27 cellular contexts compared by ENCODE assay signal in genomic region chr5:44441460-44441859, GRCh38. TPM values are rescaled to one million over a fixed set of nuclear protein-coding genes. Genes with fewer than 3 reads are reported as not detected.
A peak's percentile ranks its signal among the peaks of the same experiment; 100 is the strongest.
DNase-seq lines count a peak whose midpoint lies in the region; FAIRE-seq and TF ChIP-seq lines count a peak whose summit lies in the region.
"Had no signal": no experiment of that assay in that cellular context is flagged by ENCODE, and none has a peak within 500 bp of the region (broad histone marks: within the 10 kb centered on the region; RNA-seq: fewer than 3 reads in every experiment).

No MANE protein-coding gene starts in this region.

- H3F3A ChIP-seq in neural progenitor cell (ENCODE audit: low read depth): no peaks in the 10 kb centered on the region

- H3K4me3 Mint-ChIP-seq in endodermal cell: no peak overlapping the region
- H3K4me3 Mint-ChIP-seq in neural progenitor cell: no peak overlapping the region
- no peak overlapping the region for H3K4me3 Mint-ChIP-seq in CD4-positive, alpha-beta memory T cell
- no peak overlapping the region for H3K4me3 Mint-ChIP-seq in activated CD4-positive, alpha-beta memory T cell treated with anti-CD3 and anti-CD28 coated beads, Interleukin-2, amount 10 ng/mL, durations not matched to agents 7 days and 5 days
- H3K4me3 Mint-ChIP-seq: CD14-positive monocyte; CD4-positive, alpha-beta T cell; HFFc6 had no signal

- H3K79me2 ChIP-seq in neural progenitor cell (ENCODE audit: low read depth): no peaks in the 10 kb centered on the region

- intact Hi-C loops in CD4-positive, alpha-beta memory T cell (cut with micrococcal nuclease): no loop called here

- FAIRE-seq in H54 (lab: Jason Lieb, UNC): peak; percentile 55
- FAIRE-seq: A549, GM12891, GM18507 had no signal

- peaks cover 8% of the 10 kb centered on the region for H3K4me1 ChIP-seq in endodermal cell (ENCODE audit: control insufficient read depth, insufficient read depth, low read length)
- H3K4me1 ChIP-seq in neural progenitor cell: peaks cover 16% of the 10 kb centered on the region
- H3K4me1 ChIP-seq in CD4-positive, alpha-beta memory T cell (ENCODE audit: insufficient read depth, low read length): no peaks in the 10 kb centered on the region
- H3K4me1 ChIP-seq: A549; BE2C; BLaER1 treated with 17β-estradiol and CSF1 and Interleukin-3, amounts not matched to agents 10 nM and 100 nM; HAP-1 had no signal

- no peak overlapping the region for H2AFZ ChIP-seq in neural progenitor cell (replicated peaks)
- H2AFZ ChIP-seq: GM23248 had no signal

- H3K27me3 ChIP-seq in endodermal cell (ENCODE audit: control insufficient read depth, insufficient read depth, low read length, poor library complexity, severe bottlenecking) (no peaks in the 10 kb centered on the region), neural progenitor cell (no peaks in the 10 kb centered on the region)
- no peaks in the 10 kb centered on the region for H3K27me3 ChIP-seq in CD4-positive, alpha-beta memory T cell (ENCODE audit: insufficient read depth, low read length)
- H3K27me3 ChIP-seq: BE2C; BLaER1 treated with 17β-estradiol and CSF1 and Interleukin-3, amounts not matched to agents 10 nM and 100 nM had no signal

- no peaks in the 10 kb centered on the region for H3K27me3 Mint-ChIP-seq in endodermal cell (ENCODE audit: insufficient read depth)
- H3K27me3 Mint-ChIP-seq in neural progenitor cell (ENCODE audit: insufficient read depth, low read depth): no peaks in the 10 kb centered on the region
- H3K27me3 Mint-ChIP-seq in CD4-positive, alpha-beta memory T cell: no peaks in the 10 kb centered on the region
- no peaks in the 10 kb centered on the region for H3K27me3 Mint-ChIP-seq in activated CD4-positive, alpha-beta memory T cell treated with anti-CD3 and anti-CD28 coated beads, Interleukin-2, amount 10 ng/mL, durations not matched to agents 7 days and 5 days
- H3K27me3 Mint-ChIP-seq: CD4-positive, alpha-beta T cell had no signal

- H3K27ac ChIP-seq in endodermal cell (ENCODE audit: low read depth, low read length): no peak overlapping the region
- H3K27ac ChIP-seq in neural progenitor cell: no peak overlapping the region
- no peak overlapping the region for H3K27ac ChIP-seq in CD4-positive, alpha-beta memory T cell (ENCODE audit: low read depth, low read length)
- H3K27ac ChIP-seq: A549; BLaER1 treated with 17β-estradiol and CSF1 and Interleukin-3, amounts not matched to agents 10 nM and 100 nM; GM23248 had no signal

- POLR2A ChIA-PET in CD4-positive, alpha-beta memory T cell (lab: Charles Lee; ENCODE audit: partially characterized antibody): no interaction called here
- POLR2A ChIA-PET in activated CD4-positive, alpha-beta memory T cell treated with anti-CD3 and anti-CD28 coated beads, Interleukin-2, amount 10 ng/mL, durations not matched to agents 7 days and 5 days (lab: Charles Lee): no interaction called here

- peak overlapping the region; percentile 55 for H3K4me2 ChIP-seq in neural progenitor cell
- H3K4me2 ChIP-seq: A549; BLaER1 treated with 17β-estradiol and CSF1 and Interleukin-3, amounts not matched to agents 10 nM and 100 nM had no signal

- H3K36me3 Mint-ChIP-seq in endodermal cell (ENCODE audit: low read depth) (no peaks in the 10 kb centered on the region), neural progenitor cell (no peaks in the 10 kb centered on the region)
- no peaks in the 10 kb centered on the region for H3K36me3 Mint-ChIP-seq in CD4-positive, alpha-beta memory T cell
- H3K36me3 Mint-ChIP-seq in activated CD4-positive, alpha-beta memory T cell treated with anti-CD3 and anti-CD28 coated beads, Interleukin-2, amount 10 ng/mL, durations not matched to agents 7 days and 5 days (ENCODE audit: low read depth): no peaks in the 10 kb centered on the region
- H3K36me3 Mint-ChIP-seq: CD14-positive monocyte had no signal

- TF ChIP-seq POLR2A in H54 (IDR thresholded peaks at IDR 0.05; ENCODE audit: low read depth, low read length): no peak

- H3K9ac ChIP-seq in endodermal cell (ENCODE audit: extremely low read depth, low read length, poor library complexity, severe bottlenecking): peak overlapping the region; percentile 11
- no peak overlapping the region for H3K9ac ChIP-seq in neural progenitor cell
- H3K9ac ChIP-seq: BLaER1 treated with 17β-estradiol and CSF1 and Interleukin-3, amounts not matched to agents 10 nM and 100 nM; GM23248 had no signal

- CTCF ChIA-PET in CD4-positive, alpha-beta memory T cell (lab: Charles Lee; ENCODE audit: partially characterized antibody): no interaction called here
- CTCF ChIA-PET in activated CD4-positive, alpha-beta memory T cell treated with anti-CD3 and anti-CD28 coated beads, Interleukin-2, amount 10 ng/mL, durations not matched to agents 7 days and 5 days (lab: Charles Lee): no interaction called here

- H3K36me3 ChIP-seq in endodermal cell (ENCODE audit: control insufficient read depth, insufficient read depth, low read length): no peaks in the 10 kb centered on the region
- H3K36me3 ChIP-seq in neural progenitor cell: no peaks in the 10 kb centered on the region
- no peaks in the 10 kb centered on the region for H3K36me3 ChIP-seq in CD4-positive, alpha-beta memory T cell (ENCODE audit: insufficient read depth, low read length)
- H3K36me3 ChIP-seq: BE2C; BLaER1 treated with 17β-estradiol and CSF1 and Interleukin-3, amounts not matched to agents 10 nM and 100 nM; HAP-1 had no signal

- DNase-seq in H54 (ENCODE audit: insufficient read length, low spot score) (no peak), endodermal cell (no peak), neural progenitor cell (ENCODE audit: low spot score) (peak; percentile 56)
- DNase-seq in activated CD8-positive, alpha-beta memory T cell treated with anti-CD3 and anti-CD28 coated beads, Interleukin-2, amount 50 U/mL, for 48 hours: no peak
- no peak for DNase-seq in CD4-positive, alpha-beta memory T cell
- no peak for DNase-seq in activated CD4-positive, alpha-beta memory T cell treated with anti-CD3 and anti-CD28 coated beads, Interleukin-2, amount 10 ng/mL, durations not matched to agents 7 days and 5 days
- DNase-seq: 8988T; ACHN; AML-193; BE2C; Calu3; CD4-positive, alpha-beta T cell; COR-L47; DMS53; DMS79 treated with DMSO at 0.1 percent for 48 hours; GF-D8; GM23248; HFFc6 had no signal

- H4K20me1 ChIP-seq in neural progenitor cell (ENCODE audit: low read depth): no peaks in the 10 kb centered on the region
- H4K20me1 ChIP-seq: BLaER1 treated with 17β-estradiol and CSF1 and Interleukin-3, amounts not matched to agents 10 nM and 100 nM had no signal

- H3K9me3 Mint-ChIP-seq in endodermal cell (no peaks in the 10 kb centered on the region), neural progenitor cell (no peaks in the 10 kb centered on the region)
- peaks cover 0 to 8% (median 5%) of the 10 kb centered on the region in 8 donors for H3K9me3 Mint-ChIP-seq in CD4-positive, alpha-beta memory T cell
- H3K9me3 Mint-ChIP-seq in activated CD4-positive, alpha-beta memory T cell treated with anti-CD3 and anti-CD28 coated beads, Interleukin-2, amount 10 ng/mL, durations not matched to agents 7 days and 5 days: no peaks in the 10 kb centered on the region

- peaks cover 25% of the 10 kb centered on the region for H3K4me1 Mint-ChIP-seq in endodermal cell
- peaks cover 18% of the 10 kb centered on the region for H3K4me1 Mint-ChIP-seq in neural progenitor cell
- H3K4me1 Mint-ChIP-seq in CD4-positive, alpha-beta memory T cell: no peaks in the 10 kb centered on the region
- H3K4me1 Mint-ChIP-seq in activated CD4-positive, alpha-beta memory T cell treated with anti-CD3 and anti-CD28 coated beads, Interleukin-2, amount 10 ng/mL, durations not matched to agents 7 days and 5 days: no peaks in the 10 kb centered on the region
- H3K4me1 Mint-ChIP-seq: CD14-positive monocyte had no signal

- H3K9me3 ChIP-seq in endodermal cell (ENCODE audit: control insufficient read depth, low read length) (no peaks in the 10 kb centered on the region), neural progenitor cell (ENCODE audit: low read depth) (no peaks in the 10 kb centered on the region)
- no peaks in the 10 kb centered on the region for H3K9me3 ChIP-seq in CD4-positive, alpha-beta memory T cell (ENCODE audit: control insufficient read depth in 1 of 2, low read length in 2 of 2)
- H3K9me3 ChIP-seq: A549; BE2C; BLaER1 treated with 17β-estradiol and CSF1 and Interleukin-3, amounts not matched to agents 10 nM and 100 nM; HAP-1 had no signal

- TF ChIP-seq CTCF in endodermal cell (conservative IDR thresholded peaks at IDR 0.05) (no peak), neural progenitor cell (IDR thresholded peaks at IDR 0.05) (no peak)

- H3K4me3 ChIP-seq in endodermal cell (ENCODE audit: low read length) (no peak overlapping the region), neural progenitor cell (no peak overlapping the region)
- H3K4me3 ChIP-seq in CD4-positive, alpha-beta memory T cell (ENCODE audit: low read length in 2 of 2): no peak overlapping the region
- H3K4me3 ChIP-seq: A549; BLaER1 treated with 17β-estradiol and CSF1 and Interleukin-3, amounts not matched to agents 10 nM and 100 nM; GM23248; HAP-1 had no signal

- H3K27ac Mint-ChIP-seq in endodermal cell: peak overlapping the region; percentile 35
- H3K27ac Mint-ChIP-seq in neural progenitor cell: peak overlapping the region; percentile 65
- no peak overlapping the region for H3K27ac Mint-ChIP-seq in CD4-positive, alpha-beta memory T cell
- no peak overlapping the region for H3K27ac Mint-ChIP-seq in activated CD4-positive, alpha-beta memory T cell treated with anti-CD3 and anti-CD28 coated beads, Interleukin-2, amount 10 ng/mL, durations not matched to agents 7 days and 5 days
- H3K27ac Mint-ChIP-seq: CD14-positive monocyte; CD4-positive, alpha-beta T cell; HFFc6 had no signal

RNA-seq across cellular contexts. Expression of gene FGF10, which starts 52.2 kb away (rescaled TPM):
- 1 to 10 TPM in 1 of 2 donors, under 1 TPM in 1; 0.44 to 3.8 TPM for total RNA-seq in endodermal cell
- polyA plus RNA-seq in endodermal cell (2013, experiment 1 of 2): 4.1 TPM
- polyA plus RNA-seq in endodermal cell (2013, experiment 2 of 2): 3.5 TPM
- total RNA-seq in neural progenitor cell (ENCODE audit: low replicate concordance): 0.37 and 1.3 TPM in 2 replicates
- total RNA-seq in CD4-positive, alpha-beta memory T cell: not detected
- polyA plus RNA-seq in CD4-positive, alpha-beta memory T cell: not detected
- total RNA-seq in activated CD4-positive, alpha-beta memory T cell treated with anti-CD3 and anti-CD28 coated beads, Interleukin-2, amount 10 ng/mL, durations not matched to agents 7 days and 5 days: not detected
- total RNA-seq: Calu3; CD4-positive, alpha-beta T cell; Daoy; G401; GM23248; H4; HFFc6 had no signal
- polyA plus RNA-seq: A549, CD14-positive monocyte, GM23248 had no signal

Comparison
In these comparisons a context has a peak if more than half of its experiments do, and no peak if none do; other contexts are left out.
1. H3K27ac Mint-ChIP-seq: peak in endodermal cell (single experiment) and neural progenitor cell (single experiment); none in CD4-positive, alpha-beta memory T cell (0 of 7) and activated CD4-positive, alpha-beta memory T cell treated with anti-CD3 and anti-CD28 coated beads, Interleukin-2, amount 10 ng/mL, durations not matched to agents 7 days and 5 days (single experiment).